In the genomic region with DNA sequence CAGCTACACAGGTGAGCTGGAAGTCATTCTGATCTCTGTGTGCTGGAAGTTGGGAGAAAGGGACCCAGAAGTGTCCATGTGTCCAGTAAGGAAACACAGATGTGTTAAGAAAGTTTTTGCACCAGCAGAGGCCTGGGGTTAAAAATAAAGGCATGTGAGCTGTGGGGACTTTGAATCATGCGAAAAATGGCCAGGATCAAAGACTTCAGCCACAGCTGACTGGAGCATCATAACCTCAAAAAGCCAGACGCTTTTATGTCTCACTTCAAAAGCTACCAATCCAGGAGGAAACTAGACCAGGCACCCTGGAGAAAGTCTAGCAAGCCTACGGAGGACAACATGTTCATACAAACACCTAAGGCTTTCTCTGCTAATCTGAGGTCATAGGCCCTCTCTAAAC, we compare ENCODE assay signal across 7 cellular contexts.
"Had no signal": no experiment of that assay in that cellular context is flagged by ENCODE, and none has a peak within 500 bp of the region (broad histone marks: within the 10 kb centered on the region; RNA-seq: fewer than 3 reads in every experiment).

No MANE protein-coding gene starts in this region.

- H3K4me3 ChIP-seq: GM23338 had no signal

- DNase-seq: H9, HCEC 1CT had no signal

- FAIRE-seq: H1, H54, HepG2 had no signal

- H3K4me2 ChIP-seq: GM23338 had no signal

- ATAC-seq: GM23338, HepG2 had no signal

- H3K27ac ChIP-seq: HL-60 had no signal

- H2AFZ ChIP-seq: GM23338 had no signal
